1 cellular context compared by ENCODE assay signal in genomic region chr16:12260647-12261262, GRCh38.
TF ChIP-seq lines count a peak whose summit lies in the region.

No MANE protein-coding gene starts in this region.

TF ChIP-seq in GM23338, 12 proteins besides CTCF, POLR2A, EP300 and RAD21 (continued from another document):
- no peak for TF ChIP-seq ZNF462 (CRISPR knock-in tag; IDR thresholded peaks at IDR 0.05)
- no peak for TF ChIP-seq EZH2phosphoT487 (IDR thresholded peaks at IDR 0.05; ENCODE audit: unreplicated experiment)
- TF ChIP-seq EZH2 (IDR thresholded peaks at IDR 0.05; ENCODE audit: low read depth, unreplicated experiment): no peak
- TF ChIP-seq STAT1 (IDR thresholded peaks at IDR 0.05; ENCODE audit: unreplicated experiment): no peak
- no peak for TF ChIP-seq REST (IDR thresholded peaks at IDR 0.05; ENCODE audit: unreplicated experiment)
